20 cellular contexts compared by ENCODE assay signal in the genomic region with DNA sequence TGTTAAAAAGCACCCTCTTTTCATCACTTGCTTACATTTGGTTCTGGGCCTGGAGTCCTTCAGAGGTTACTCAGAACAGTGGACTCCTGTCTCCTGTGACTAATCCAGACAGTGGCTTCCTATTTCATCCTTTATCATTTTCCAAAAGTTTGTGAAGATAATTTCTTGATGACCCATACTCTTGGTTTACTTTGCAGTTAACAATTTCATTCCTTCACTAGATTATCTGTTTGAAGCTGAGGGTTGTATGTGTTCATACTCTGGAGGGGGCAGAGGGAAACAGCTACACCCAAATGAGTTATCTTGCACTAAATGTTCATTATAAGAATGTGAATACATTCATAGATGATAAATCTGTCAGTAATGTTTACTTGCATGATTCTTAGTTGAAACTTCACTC.
"Had no signal": no experiment of that assay in that cellular context is flagged by ENCODE, and none has a peak within 500 bp of the region (broad histone marks: within the 10 kb centered on the region; RNA-seq: fewer than 3 reads in every experiment).

No MANE protein-coding gene starts in this region.

- H3K4me3 Mint-ChIP-seq: activated B cell treated with CpG ODN at 0.5 μM for 24 hours; activated CD4-positive, alpha-beta memory T cell treated with anti-CD3 and anti-CD28 coated beads, Interleukin-2, amount 10 ng/mL, durations not matched to agents 7 days and 5 days; activated naive CD4-positive, alpha-beta T cell treated with anti-CD3 and anti-CD28 coated beads for 36 hours; activated T-cell treated with anti-CD3 and anti-CD28 coated beads, Interleukin-2, amount 50 U/mL, for 24 hours; endodermal cell; memory B cell; stimulated activated naive B cell treated with anti-CD40 and anti-IgM and Interleukin-4, amounts not matched to agents 10 μg/mL and 1 μg/mL and 100 μg/mL, for 72 hours had no signal

- H3K9me3 ChIP-seq: heart right ventricle, thoracic aorta had no signal

- H3K27ac Mint-ChIP-seq: activated B cell treated with CpG ODN at 0.5 μM for 24 hours; activated CD4-positive, alpha-beta memory T cell treated with anti-CD3 and anti-CD28 coated beads, Interleukin-2, amount 10 ng/mL, durations not matched to agents 7 days and 5 days; activated naive CD4-positive, alpha-beta T cell treated with anti-CD3 and anti-CD28 coated beads for 36 hours; activated T-cell treated with anti-CD3 and anti-CD28 coated beads, Interleukin-2, amount 50 U/mL, for 24 hours; activated T-helper 2 cell treated with anti-CD3 and anti-CD28 coated beads, Interferon-gamma antibody, Interleukin-2, Interleukin-4, amounts not matched to agents 10 μg/mL and 5 μg/mL and 100 μg/mL, durations not matched to agents 14 hours and 24 hours and 36 hours; endodermal cell; memory B cell; stimulated activated naive B cell treated with anti-CD40 and anti-IgM and Interleukin-4, amounts not matched to agents 10 μg/mL and 1 μg/mL and 100 μg/mL, for 72 hours had no signal

- H3K27me3 Mint-ChIP-seq: activated B cell treated with CpG ODN at 0.5 μM for 24 hours; activated CD4-positive, alpha-beta memory T cell treated with anti-CD3 and anti-CD28 coated beads, Interleukin-2, amount 10 ng/mL, durations not matched to agents 7 days and 5 days; activated T-cell treated with anti-CD3 and anti-CD28 coated beads, Interleukin-2, amount 50 U/mL, for 24 hours; stimulated activated naive B cell treated with anti-CD40 and anti-IgM and Interleukin-4, amounts not matched to agents 10 μg/mL and 1 μg/mL and 100 μg/mL, for 72 hours had no signal

- H3K27ac ChIP-seq: brain microvascular endothelial cell, gastroesophageal sphincter, heart right ventricle, thoracic aorta had no signal

- H3K9me3 Mint-ChIP-seq: activated B cell treated with CpG ODN at 0.5 μM for 24 hours had no signal

- H3K4me1 ChIP-seq: gastroesophageal sphincter, heart right ventricle had no signal

- DNase-seq: activated B cell treated with CpG ODN at 0.5 μM for 24 hours; activated CD4-positive, alpha-beta memory T cell treated with anti-CD3 and anti-CD28 coated beads, Interleukin-2, amount 10 ng/mL, durations not matched to agents 7 days and 5 days; activated CD4-positive, alpha-beta T cell treated with anti-CD3 and anti-CD28 coated beads for 48 hours; activated naive CD4-positive, alpha-beta T cell treated with anti-CD3 and anti-CD28 coated beads for 36 hours; activated T-cell treated with anti-CD3 and anti-CD28 coated beads, Interleukin-2, amount 50 U/mL, for 24 hours; anterior cingulate cortex; brain microvascular endothelial cell; central memory CD4-positive, alpha-beta T cell; endodermal cell; heart right ventricle; kidney glomerular epithelial cell; left ventricle myocardium superior; occipital lobe; posterior cingulate gyrus; stimulated activated naive B cell treated with anti-CD40 and anti-IgM and Interleukin-4, amounts not matched to agents 10 μg/mL and 1 μg/mL and 100 μg/mL, for 72 hours had no signal

- H3K36me3 Mint-ChIP-seq: memory B cell; stimulated activated naive B cell treated with anti-CD40 and anti-IgM and Interleukin-4, amounts not matched to agents 10 μg/mL and 1 μg/mL and 100 μg/mL, for 72 hours had no signal

- H3K27me3 ChIP-seq: brain microvascular endothelial cell had no signal

- H3K36me3 ChIP-seq: brain microvascular endothelial cell, gastroesophageal sphincter, heart right ventricle, thoracic aorta had no signal

- H3K4me1 Mint-ChIP-seq: activated B cell treated with CpG ODN at 0.5 μM for 24 hours; endodermal cell; memory B cell; stimulated activated naive B cell treated with anti-CD40 and anti-IgM and Interleukin-4, amounts not matched to agents 10 μg/mL and 1 μg/mL and 100 μg/mL, for 72 hours had no signal

- H3K4me3 ChIP-seq: gastroesophageal sphincter, heart right ventricle, thoracic aorta had no signal

- FAIRE-seq: colon had no signal
